ENCODE assay signal across 13 cellular contexts in the genomic region with DNA sequence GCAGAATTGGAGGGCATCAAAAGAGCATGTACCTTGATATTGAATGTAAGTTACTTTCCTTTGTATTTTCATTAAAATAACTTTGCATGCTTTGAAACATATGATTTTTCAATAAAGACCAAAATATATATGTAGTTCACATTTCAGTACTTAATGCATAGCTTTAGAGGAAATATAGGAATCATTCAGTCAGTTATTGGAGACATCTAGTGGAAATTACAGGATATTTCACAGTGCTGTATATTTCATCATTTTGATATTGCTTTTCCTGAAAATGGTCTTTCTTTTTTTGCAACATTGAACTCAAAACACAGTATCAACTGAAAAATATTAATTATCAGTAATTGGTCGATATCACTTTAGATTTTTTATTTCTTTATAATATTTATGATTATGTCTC.
DNase-seq lines count a peak whose midpoint lies in the region; ATAC-seq and TF ChIP-seq lines count a peak whose summit lies in the region.
"Had no signal": no experiment of that assay in that cellular context is flagged by ENCODE, and none has a peak within 500 bp of the region (broad histone marks: within the 10 kb centered on the region; RNA-seq: fewer than 3 reads in every experiment).

No MANE protein-coding gene starts in this region.

- peak; percentile 11 for DNase-seq in NOMO-1 treated with DMSO at 0.1 percent for 48 hours (lab: John Stamatoyannopoulos, UW; ENCODE audit: unreplicated experiment)
- no peak for DNase-seq in NOMO-1 treated with dmso at 0.1 percent for 144 hours (lab: John Stamatoyannopoulos, UW; ENCODE audit: unreplicated experiment)
- DNase-seq in PC-9, result no peak
- DNase-seq in epithelial cell of proximal tubule (ENCODE audit: low read depth), result no peak
- DNase-seq in substantia nigra (lab: John Stamatoyannopoulos, UW), result no peak
- no peak for DNase-seq in DMS53 treated with DMSO at 0.1 percent for 48 hours (lab: John Stamatoyannopoulos, UW; ENCODE audit: unreplicated experiment)
- DNase-seq: ACHN; dermis blood vessel endothelial cell; foreskin keratinocyte; naive thymus-derived CD4-positive, alpha-beta T cell; NCI-H1694 had no signal

- no peaks in the 10 kb centered on the region for H3K9me2 ChIP-seq in PC-9 (ENCODE audit: insufficient read depth)

- POLR2A ChIA-PET in PC-9 (lab: Charles Lee; ENCODE audit: unreplicated experiment), result no interaction called here

- no peak overlapping the region for H2AFZ ChIP-seq in PC-9

- H3K9me3 ChIP-seq in PC-9 (ENCODE audit: insufficient read depth, low read depth), result no peaks in the 10 kb centered on the region

- H3K4me1 ChIP-seq in PC-9 (replicated peaks; ENCODE audit: insufficient read depth), result no peaks in the 10 kb centered on the region
- H3K4me1 ChIP-seq: foreskin keratinocyte had no signal

- H4K20me1 ChIP-seq in PC-9 (ENCODE audit: insufficient read depth), result no peaks in the 10 kb centered on the region

- CTCF ChIA-PET in PC-9 (lab: Charles Lee), result no interaction called here

- BruUV-seq in PC-9 (replicated peaks; lab: Mats Ljungman, UMichigan), result no TSS peak

- H3K27ac ChIP-seq in PC-9 (no peak overlapping the region), substantia nigra (ENCODE audit: low read depth, low read length, poor library complexity, severe bottlenecking) (peak overlapping the region; percentile 33)
- H3K27ac ChIP-seq: foreskin keratinocyte had no signal

- ATAC-seq in GM18909 (IDR thresholded peaks at IDR 0.05; ENCODE audit: poor library complexity, unreplicated experiment), result no peak
- no peak for ATAC-seq in HG02885 (IDR thresholded peaks at IDR 0.05; ENCODE audit: poor library complexity, unreplicated experiment)
- ATAC-seq: foreskin keratinocyte; naive thymus-derived CD4-positive, alpha-beta T cell had no signal

- no peak overlapping the region for H3K4me2 ChIP-seq in PC-9

- no peaks in the 10 kb centered on the region for H3K79me2 ChIP-seq in PC-9 (ENCODE audit: low read depth)

- H3K27me3 ChIP-seq in PC-9 (ENCODE audit: insufficient read depth, low read depth), result no peaks in the 10 kb centered on the region
- H3K27me3 ChIP-seq: foreskin keratinocyte had no signal

- H3F3A ChIP-seq in PC-9 (ENCODE audit: insufficient read depth, low read depth), result no peaks in the 10 kb centered on the region

- intact Hi-C loops in PC-9 (cut with micrococcal nuclease; ENCODE audit: unreplicated experiment), result loop anchor here (5.0 kb wide), 1 partner anchor 212 kb away; no protein-coding TSS in a partner anchor

- peak; percentile 29; the same call in 1 of the 2 replicates for TF ChIP-seq CTCF in PC-9 (conservative IDR thresholded peaks at IDR 0.05)
- TF ChIP-seq CTCF in epithelial cell of proximal tubule (conservative IDR thresholded peaks at IDR 0.05; ENCODE audit: low read depth, low read length), result peak; percentile 13

- no peaks in the 10 kb centered on the region for H3K36me3 ChIP-seq in PC-9 (ENCODE audit: low read depth)

- H3K4me3 ChIP-seq in PC-9 (no peak overlapping the region), epithelial cell of proximal tubule (ENCODE audit: low read depth, low read length) (no peak overlapping the region)
